Comparison of ENCODE assay signal across 8 cellular contexts in genomic region chr12:112125250-112125999, GRCh38. TPM values are rescaled to one million over a fixed set of nuclear protein-coding genes. Genes with fewer than 3 reads are reported as not detected.
A peak's percentile ranks its signal among the peaks of the same experiment; 100 is the strongest.
DNase-seq lines count a peak whose midpoint lies in the region; ATAC-seq and TF ChIP-seq lines count a peak whose summit lies in the region.

TRAFD1 (plus strand) TSS chr12:112125560; CDS start chr12:112130523, 4,963 bp downstream.

- no peaks in the 10 kb centered on the region for H3K27me3 ChIP-seq in CD8-positive, alpha-beta memory T cell (ENCODE audit: insufficient read depth, low read length, poor library complexity, severe bottlenecking)
- no peaks in the 10 kb centered on the region for H3K27me3 ChIP-seq in lung (ENCODE audit: control insufficient read depth, insufficient read depth)

- H3K4me1 Mint-ChIP-seq in CD8-positive, alpha-beta memory T cell, result peaks cover 28 to 48% (median 47%) of the 10 kb centered on the region in 3 donors

- no peak for TF ChIP-seq CTCF in lung (IDR thresholded peaks at IDR 0.05; ENCODE audit: control extremely low read depth, extremely low read depth)

- peak within 1 kb of the TSS; percentile 75 to 94 (median 84) for H3K4me3 Mint-ChIP-seq in CD8-positive, alpha-beta memory T cell

- peaks cover 0 to 9% of the 10 kb centered on the region in 2 donors for H3K27me3 Mint-ChIP-seq in CD8-positive, alpha-beta memory T cell

- peak within 1 kb of the TSS; percentile 88 for H3K4me3 ChIP-seq in CD8-positive, alpha-beta memory T cell (ENCODE audit: low read length)
- peak within 1 kb of the TSS; percentile 95 for H3K4me3 ChIP-seq in lung

- CTCF ChIA-PET in CD8-positive, alpha-beta memory T cell (lab: Charles Lee), result interaction anchor here (0.9 to 2.9 kb wide), 7 partner anchors 11 to 44 kb away, joined by 3 to 22 read pairs (median 4); partner anchors contain the start of gene NAA25

- peaks cover 0 to 6% (median 0%) of the 10 kb centered on the region in 3 donors for H3K36me3 Mint-ChIP-seq in CD8-positive, alpha-beta memory T cell

- no peaks in the 10 kb centered on the region for H3K9me3 ChIP-seq in CD8-positive, alpha-beta memory T cell (ENCODE audit: low read length)
- no peaks in the 10 kb centered on the region for H3K9me3 ChIP-seq in lung (ENCODE audit: control insufficient read depth in 2 of 2, insufficient read depth in 1 of 2, low read length in 1 of 2)

- no peaks in the 10 kb centered on the region for H3K9me3 Mint-ChIP-seq in CD8-positive, alpha-beta memory T cell

- H3K27ac ChIP-seq in CD8-positive, alpha-beta memory T cell (ENCODE audit: low read depth, low read length), result peak within 1 kb of the TSS; percentile 85
- H3K27ac ChIP-seq in lung (ENCODE audit: low read depth in 1 of 2, low read length in 1 of 2), result peak within 1 kb of the TSS; percentile 92 to 96

- H3K36me3 ChIP-seq in CD8-positive, alpha-beta memory T cell (ENCODE audit: insufficient read depth, low read length), result no peaks in the 10 kb centered on the region
- H3K36me3 ChIP-seq in lung (ENCODE audit: control insufficient read depth in 2 of 2, insufficient read depth in 2 of 2, low read length in 2 of 2), result no peaks in the 10 kb centered on the region

- H3K4me1 ChIP-seq in CD8-positive, alpha-beta memory T cell (ENCODE audit: insufficient read depth, low read length), result peaks cover 45% of the 10 kb centered on the region
- peaks cover 11 to 27% of the 10 kb centered on the region in 2 donors for H3K4me1 ChIP-seq in lung (ENCODE audit: control insufficient read depth in 2 of 2, insufficient read depth in 2 of 2, low read length in 2 of 2)

- POLR2A ChIA-PET in CD8-positive, alpha-beta memory T cell (lab: Charles Lee), result interaction anchor here (0.6 to 2.3 kb wide), 7 partner anchors 17 to 283 kb away, joined by 3 to 23 read pairs (median 3); partner anchors contain the start of genes ERP29, MAPKAPK5, NAA25 and TMEM116

- DNase-seq in CD8-positive, alpha-beta memory T cell, result peak; percentile 97 to 99 (median 98)
- DNase-seq in HS-5 (ENCODE audit: low read depth) (peak; percentile 89), lung (ENCODE audit: low spot score) (peak; percentile 96)
- DNase-seq in NK-92 treated with Interleukin-12 subunit alpha and Interleukin-12 subunit beta, amount 100 ng/mL, for 24 hours (lab: John Stamatoyannopoulos, UW), result peak; percentile 93
- DNase-seq in activated CD8-positive, alpha-beta memory T cell treated with anti-CD3 and anti-CD28 coated beads for 24 hours, result peak; percentile 99
- DNase-seq in effector CD8-positive, alpha-beta T cell (lab: John Stamatoyannopoulos, UW), result peak; percentile 97
- DNase-seq in stimulated activated CD4-positive, alpha-beta T cell treated with anti-CD3 and anti-CD28 coated beads, TNF-alpha, amount 100 ng/mL, for 4 hours (ENCODE audit: low read depth in 3 of 3), result peak; percentile 95 to 99 (median 97)

- 0% methylated on average over 58 to 63 of the region's 63 CpGs for WGBS in lung, 2 donors

- H3K27ac Mint-ChIP-seq in CD8-positive, alpha-beta memory T cell, result peak within 1 kb of the TSS; percentile 65 to 97 (median 85)

- ATAC-seq in GM19468 (IDR thresholded peaks at IDR 0.05; ENCODE audit: extremely low read depth, unreplicated experiment) (peak; percentile 93), lung (ENCODE audit: insufficient read depth, low FRiP score) (peak; percentile 99)

RNA-seq across cellular contexts. Expression of gene TRAFD1, which starts in this region (rescaled TPM):
- total RNA-seq in CD8-positive, alpha-beta memory T cell, result 10 to 100 TPM; 34.5 TPM
- 55.6 TPM for polyA plus RNA-seq in CD8-positive, alpha-beta memory T cell
- 10 to 100 TPM; 37.1 to 43.1 TPM for total RNA-seq in lung
- 10 to 100 TPM; 16.9 to 38.5 TPM for polyA plus RNA-seq in lung

Comparison
In these comparisons a context has a peak if more than half of its experiments do, and no peak if none do; other contexts are left out.
1. Peak in every context shown above with its lines: DNase-seq, ATAC-seq, H3K4me3 ChIP-seq and H3K27ac ChIP-seq.